In genomic region chr6:53325785-53326184, GRCh38 we compare ENCODE assay signal across 12 cellular contexts. TPM values are rescaled to one million over a fixed set of nuclear protein-coding genes. Genes with fewer than 3 reads are reported as not detected.
DNase-seq lines count a peak whose midpoint lies in the region; ATAC-seq and TF ChIP-seq lines count a peak whose summit lies in the region.
"Had no signal": no experiment of that assay in that cellular context is flagged by ENCODE, and none has a peak within 500 bp of the region (broad histone marks: within the 10 kb centered on the region; RNA-seq: fewer than 3 reads in every experiment).

No MANE protein-coding gene starts in this region.

- no peak overlapping the region for H3K4me3 ChIP-seq in CD4-positive, alpha-beta memory T cell (ENCODE audit: low read length in 2 of 2)
- H3K4me3 ChIP-seq in PC-9 (peak overlapping the region; percentile 14; the same call in 1 of the 2 replicates), esophagus squamous epithelium (no peak overlapping the region), sigmoid colon (no peak overlapping the region)
- H3K4me3 ChIP-seq: body of pancreas had no signal

- peak overlapping the region in 4 of 8 donors; percentile 1 to 52 (median 32) for H3K4me3 Mint-ChIP-seq in CD4-positive, alpha-beta memory T cell
- H3K4me3 Mint-ChIP-seq: nephron had no signal

- no peaks in the 10 kb centered on the region for H3K36me3 ChIP-seq in CD4-positive, alpha-beta memory T cell (ENCODE audit: insufficient read depth, low read length)
- no peaks in the 10 kb centered on the region; the same call in 1 of the 2 replicates for H3K36me3 ChIP-seq in PC-9 (ENCODE audit: low read depth)
- H3K36me3 ChIP-seq in esophagus squamous epithelium = no peaks in the 10 kb centered on the region
- H3K36me3 ChIP-seq in sigmoid colon = no peaks in the 10 kb centered on the region

- TF ChIP-seq CTCF in PC-9 (conservative IDR thresholded peaks at IDR 0.05) (no peak), esophagus squamous epithelium (IDR thresholded peaks at IDR 0.05) (no peak), sigmoid colon (IDR thresholded peaks at IDR 0.05) (no peak)

- no peak for TF ChIP-seq EP300 in sigmoid colon (IDR thresholded peaks at IDR 0.05)

- POLR2A ChIA-PET in CD4-positive, alpha-beta memory T cell (lab: Charles Lee; ENCODE audit: partially characterized antibody) = interaction anchor here (0.7 to 3.1 kb wide), 5 partner anchors 11 to 23 kb away, joined by 3 to 15 read pairs (median 5); partner anchors contain the start of gene ELOVL5
- POLR2A ChIA-PET in PC-9 (lab: Charles Lee; ENCODE audit: unreplicated experiment) = interaction anchor here (0.6 to 0.8 kb wide), 2 partner anchors 23 to 34 kb away, joined by 7 to 12 read pairs; no protein-coding TSS in a partner anchor

- H4K20me1 ChIP-seq in PC-9 (ENCODE audit: insufficient read depth) = 0 out of 2 replicates have a peak, but pooled peaks cover 3% of the 10 kb centered on the region

- intact Hi-C loops in CD4-positive, alpha-beta memory T cell (cut with micrococcal nuclease) = no loop called here
- intact Hi-C loops in PC-9 (cut with micrococcal nuclease; ENCODE audit: unreplicated experiment) (loop anchor here (1.0 kb wide), 2 partner anchors 22 to 23 kb away; no protein-coding TSS in a partner anchor), esophagus squamous epithelium (cut with DNase I) (no loop called here), sigmoid colon (cut with DNase I) (loop anchor here (2.0 kb wide), 1 partner anchor 13 kb away; no protein-coding TSS in a partner anchor)

- H3K4me1 Mint-ChIP-seq in CD4-positive, alpha-beta memory T cell = peaks cover 61 to 80% (median 70%) of the 10 kb centered on the region in 4 donors

- ATAC-seq in GM18867 (IDR thresholded peaks at IDR 0.05; ENCODE audit: unreplicated experiment) = no peak
- ATAC-seq in GM19455 (IDR thresholded peaks at IDR 0.05; ENCODE audit: unreplicated experiment) = no peak
- ATAC-seq in GM21367 (IDR thresholded peaks at IDR 0.05; ENCODE audit: unreplicated experiment) = no peak

- no peaks in the 10 kb centered on the region for H3K9me2 ChIP-seq in PC-9 (ENCODE audit: insufficient read depth)

- no peak overlapping the region for H3K27ac ChIP-seq in CD4-positive, alpha-beta memory T cell (ENCODE audit: low read depth, low read length)
- H3K27ac ChIP-seq in PC-9 (peak overlapping the region; percentile 85), esophagus squamous epithelium (peak overlapping the region; percentile 72 to 86 (median 79)), sigmoid colon (peak overlapping the region; percentile 75 to 86 (median 81))

- H3K4me1 ChIP-seq in CD4-positive, alpha-beta memory T cell (ENCODE audit: insufficient read depth, low read length) = peaks cover 86% of the 10 kb centered on the region
- H3K4me1 ChIP-seq in PC-9 (replicated peaks; ENCODE audit: insufficient read depth) (peaks cover 53% of the 10 kb centered on the region), esophagus squamous epithelium (peaks cover 30 to 74% (median 43%) of the 10 kb centered on the region in 3 donors), sigmoid colon (peaks cover 0 to 67% (median 60%) of the 10 kb centered on the region in 4 donors)

- CTCF ChIA-PET in CD4-positive, alpha-beta memory T cell (lab: Charles Lee; ENCODE audit: partially characterized antibody) = no interaction called here
- CTCF ChIA-PET in PC-9 (lab: Charles Lee) = no interaction called here

- H3K4me2 ChIP-seq in PC-9 = peak overlapping the region; percentile 86

- peaks cover 0 to 3% (median 0%) of the 10 kb centered on the region in 8 donors for H3K9me3 Mint-ChIP-seq in CD4-positive, alpha-beta memory T cell
- H3K9me3 Mint-ChIP-seq: nephron had no signal

- BruUV-seq in PC-9 (replicated peaks; lab: Mats Ljungman, UMichigan) = no TSS peak

- no peak for DNase-seq in CD4-positive, alpha-beta memory T cell
- no peak for DNase-seq in PC-9
- DNase-seq in esophagus squamous epithelium (lab: John Stamatoyannopoulos, UW) = no peak
- no peak for DNase-seq in sigmoid colon
- DNase-seq in ACHN = no peak
- DNase-seq: body of pancreas, NCI-H1436 treated with DMSO at 0.1 percent for 48 hours, NCI-H774 had no signal

- WGBS in esophagus squamous epithelium, 2 donors = 66 to 67% methylated on average over 6 of the region's 6 CpGs
- WGBS in sigmoid colon, 2 donors = 84 to 86% methylated on average over 6 of the region's 6 CpGs

- TF ChIP-seq POLR2A in esophagus squamous epithelium (IDR thresholded peaks at IDR 0.05) (no peak), sigmoid colon (IDR thresholded peaks at IDR 0.05) (no peak)

- no peaks in the 10 kb centered on the region for H3K9me3 ChIP-seq in CD4-positive, alpha-beta memory T cell (ENCODE audit: control insufficient read depth in 1 of 2, low read length in 2 of 2)
- H3K9me3 ChIP-seq in PC-9 (ENCODE audit: insufficient read depth, low read depth) = no peaks in the 10 kb centered on the region
- no peaks in the 10 kb centered on the region for H3K9me3 ChIP-seq in esophagus squamous epithelium
- no peaks in the 10 kb centered on the region for H3K9me3 ChIP-seq in sigmoid colon
- H3K9me3 ChIP-seq: body of pancreas had no signal

- in situ Hi-C loops in ACHN (cut with HindIII; ENCODE audit: low pct_ligation_motif_present, low pct_unique_long_range_greater_than_20kb, low sequenced_read_pairs) = no loop called here

- peak overlapping the region; percentile 19 to 80 (median 73) for H3K27ac Mint-ChIP-seq in CD4-positive, alpha-beta memory T cell

- no peaks in the 10 kb centered on the region for H3K27me3 Mint-ChIP-seq in CD4-positive, alpha-beta memory T cell

- H3K36me3 Mint-ChIP-seq in CD4-positive, alpha-beta memory T cell = peaks cover 5 to 24% of the 10 kb centered on the region in 2 donors

- no peak overlapping the region for H2AFZ ChIP-seq in PC-9

- peaks cover 48% of the 10 kb centered on the region for H3F3A ChIP-seq in PC-9 (ENCODE audit: insufficient read depth, low read depth)

- H3K27me3 ChIP-seq in CD4-positive, alpha-beta memory T cell (ENCODE audit: insufficient read depth, low read length) = no peaks in the 10 kb centered on the region
- H3K27me3 ChIP-seq in PC-9 (ENCODE audit: insufficient read depth, low read depth) (no peaks in the 10 kb centered on the region), esophagus squamous epithelium (no peaks in the 10 kb centered on the region), sigmoid colon (no peaks in the 10 kb centered on the region)
- H3K27me3 ChIP-seq: body of pancreas had no signal

- peaks cover 80% of the 10 kb centered on the region for H3K79me2 ChIP-seq in PC-9 (ENCODE audit: low read depth)

RNA-seq across cellular contexts. Expression of gene ELOVL5, which starts 23.0 kb away (rescaled TPM):
- total RNA-seq in CD4-positive, alpha-beta memory T cell = 100 to 1,000 TPM; 108 to 111 TPM
- polyA plus RNA-seq in CD4-positive, alpha-beta memory T cell = 100 to 1,000 TPM; 108 to 125 TPM
- total RNA-seq in PC-9 (2021) = 71.3 and 108 TPM in 2 replicates
- 10 to 100 TPM; 12.4 to 50.0 (median 33.2) TPM for total RNA-seq in esophagus squamous epithelium
- total RNA-seq in sigmoid colon = 10 to 100 TPM; 54.3 to 73.8 (median 70.4) TPM
- polyA plus RNA-seq in sigmoid colon = 10 to 100 TPM in 1 of 3 donors, 1 to 10 TPM in 2; 7.2 to 51.6 (median 9.6) TPM

Comparison
In these comparisons a context has a peak if more than half of its experiments do, and no peak if none do; other contexts are left out.
1. intact Hi-C loops: an anchor here in PC-9 (1.0 kb wide) and sigmoid colon (2.0 kb wide); none called in CD4-positive, alpha-beta memory T cell and esophagus squamous epithelium.